In genomic region chr5:160467555-160468418, GRCh38 we compare ENCODE assay signal across 8 cellular contexts.
A peak's percentile ranks its signal among the peaks of the same experiment; 100 is the strongest.
DNase-seq lines count a peak whose midpoint lies in the region; ATAC-seq lines count a peak whose summit lies in the region.

No MANE protein-coding gene starts in this region.

- H3K4me2 ChIP-seq in BLaER1, result peak overlapping the region; percentile 91

- H3K27ac ChIP-seq in BLaER1 (peak overlapping the region; percentile 97), caudate nucleus (ENCODE audit: low read depth, low read length) (peak overlapping the region; percentile 28)

- no peaks in the 10 kb centered on the region for H3K27me3 ChIP-seq in BLaER1

- ATAC-seq in GM19351 (IDR thresholded peaks at IDR 0.05; ENCODE audit: unreplicated experiment), result peak; percentile 85
- peak; percentile 90 for ATAC-seq in HG03520 (IDR thresholded peaks at IDR 0.05; ENCODE audit: unreplicated experiment)

- no peaks in the 10 kb centered on the region; the same call in 1 of the 2 replicates for H4K20me1 ChIP-seq in BLaER1

- DNase-seq in activated CD4-positive, CD25-positive, alpha-beta regulatory T cell (lab: John Stamatoyannopoulos, UW), result peak; percentile 54 to 71 (median 58)
- DNase-seq in caudate nucleus (lab: John Stamatoyannopoulos, UW) (peak in 24 of 61 donors; percentile 1 to 43 (median 5)), left kidney (ENCODE audit: low read depth, low spot score) (peak; percentile 75), DMS79 treated with DMSO at 0.1 percent for 48 hours (lab: John Stamatoyannopoulos, UW) (no peak)
- peak; percentile 66 for DNase-seq in stimulated activated CD8-positive, alpha-beta memory T cell treated with anti-CD3 and anti-CD28 coated beads, Interleukin-12 subunit alpha, Interleukin-12 subunit beta, amount 100 ng/mL, for 1 hour (ENCODE audit: low read depth)

- peak overlapping the region; percentile 76 for H3K4me3 ChIP-seq in BLaER1

- H3K9me3 ChIP-seq in BLaER1, result no peaks in the 10 kb centered on the region

- H3K36me3 ChIP-seq in BLaER1, result peaks cover 1% of the 10 kb centered on the region; the same call in 1 of the 2 replicates

- H3K9ac ChIP-seq in BLaER1, result peak overlapping the region; percentile 90

- peaks cover 79% of the 10 kb centered on the region for H3K4me1 ChIP-seq in BLaER1
